ENCODE assay signal across 17 cellular contexts in genomic region chr4:183801460-183802168, GRCh38.
DNase-seq lines count a peak whose midpoint lies in the region; TF ChIP-seq lines count a peak whose summit lies in the region.
"Had no signal": no experiment of that assay in that cellular context is flagged by ENCODE, and none has a peak within 500 bp of the region (broad histone marks: within the 10 kb centered on the region; RNA-seq: fewer than 3 reads in every experiment).

No MANE protein-coding gene starts in this region.

- H3K4me2 ChIP-seq in mesendoderm (ENCODE audit: low read length) = no peak overlapping the region
- H3K4me2 ChIP-seq: KMS-11 had no signal

- no peak overlapping the region for H3K27ac Mint-ChIP-seq in endodermal cell
- H3K27ac Mint-ChIP-seq: CD4-positive, alpha-beta T cell had no signal

- H3K27me3 Mint-ChIP-seq in endodermal cell (ENCODE audit: insufficient read depth) = peaks cover 45% of the 10 kb centered on the region

- intact Hi-C loops in uterus (cut with DNase I; ENCODE audit: low total_unique reads) = no loop called here

- no peak overlapping the region for H2BK5ac ChIP-seq in mesendoderm (ENCODE audit: low read length)

- H4K5ac ChIP-seq in mesendoderm (ENCODE audit: low read length) = no peak overlapping the region

- no peak overlapping the region for H2AK5ac ChIP-seq in mesendoderm (ENCODE audit: low read length)

- H3K27ac ChIP-seq in endodermal cell (ENCODE audit: low read depth, low read length) (no peak overlapping the region), mesendoderm (ENCODE audit: low read depth, low read length) (no peak overlapping the region), uterus (no peak overlapping the region)
- H3K27ac ChIP-seq: KMS-11 had no signal

- peak; percentile 80 for DNase-seq in DMS79 treated with DMSO at 0.1 percent for 48 hours (lab: John Stamatoyannopoulos, UW)
- peak; percentile 28 to 40 for DNase-seq in NCI-H187 (lab: John Stamatoyannopoulos, UW)
- DNase-seq in endodermal cell = peak; percentile 83
- peak; percentile 37 for DNase-seq in mesendoderm
- no peak for DNase-seq in stimulated activated CD4-positive, alpha-beta T cell treated with anti-CD3 and anti-CD28 coated beads, Interleukin-2, amount 100 ng/mL, for 24 hours
- DNase-seq in germinal center (ENCODE audit: low spot score) = no peak
- no peak for DNase-seq in uterus
- DNase-seq in NCI-H1048 (lab: John Stamatoyannopoulos, UW) = no peak
- DNase-seq: Calu3; CD4-positive, alpha-beta T cell; NCI-H1417 treated with DMSO at 0.1 percent for 48 hours; NCI-H2081 treated with DMSO at 0.1 percent for 48 hours; NCI-H2227 treated with DMSO at 0.1 percent for 48 hours; NCI-H510A treated with DMSO at 0.1 percent for 48 hours; NCI-H774 had no signal

- H3K4me3 ChIP-seq in endodermal cell (ENCODE audit: low read length) (no peak overlapping the region), mesendoderm (ENCODE audit: low read length) (no peak overlapping the region), uterus (no peak overlapping the region)
- H3K4me3 ChIP-seq: HAP-1 had no signal

- H3K23ac ChIP-seq in mesendoderm (ENCODE audit: low read length) = no peak overlapping the region

- H3K27me3 ChIP-seq in endodermal cell (ENCODE audit: control insufficient read depth, insufficient read depth, low read length, poor library complexity, severe bottlenecking) = peaks cover 48% of the 10 kb centered on the region
- peaks cover 6% of the 10 kb centered on the region for H3K27me3 ChIP-seq in mesendoderm (ENCODE audit: insufficient read depth, low read length, poor library complexity)
- H3K27me3 ChIP-seq in uterus = peaks cover 0 to 6% of the 10 kb centered on the region in 2 donors

- no peaks in the 10 kb centered on the region for H3K79me2 ChIP-seq in mesendoderm (ENCODE audit: control insufficient read depth, insufficient read depth, low read length)

- H3K9me3 Mint-ChIP-seq in endodermal cell = no peaks in the 10 kb centered on the region
- H3K9me3 Mint-ChIP-seq: CD4-positive, alpha-beta T cell had no signal

- TF ChIP-seq POLR2A in uterus (IDR thresholded peaks at IDR 0.05) = no peak

- no peak overlapping the region for H3K18ac ChIP-seq in mesendoderm (ENCODE audit: low read length)

- H3K9ac ChIP-seq in endodermal cell (ENCODE audit: extremely low read depth, low read length, poor library complexity, severe bottlenecking) = no peak overlapping the region
- H3K9ac ChIP-seq in mesendoderm (ENCODE audit: low read length) = no peak overlapping the region
- H3K9ac ChIP-seq: KMS-11 had no signal

- H3K36me3 Mint-ChIP-seq in endodermal cell (ENCODE audit: low read depth) = no peaks in the 10 kb centered on the region

- 65 to 81% methylated on average over 6 to 8 of the region's 8 CpGs for WGBS in endodermal cell (ENCODE audit: insufficient coverage in 1 of 2, insufficient read length in 1 of 2), 2 experiments
- no CpG with 5 or more reads among the region's 8 CpGs for WGBS in mesendoderm (ENCODE audit: extremely low coverage, insufficient coverage, low lambda C conversion rate)

- H4K8ac ChIP-seq in mesendoderm (ENCODE audit: low read depth, low read length) = no peak overlapping the region

- H3K4me1 Mint-ChIP-seq in endodermal cell = peaks cover 26% of the 10 kb centered on the region

- no peak overlapping the region for H2BK120ac ChIP-seq in mesendoderm (ENCODE audit: low read depth, low read length)

- TF ChIP-seq CTCF in endodermal cell (conservative IDR thresholded peaks at IDR 0.05) (no peak), uterus (IDR thresholded peaks at IDR 0.05) (no peak)

- no peak overlapping the region for H3K4ac ChIP-seq in mesendoderm (ENCODE audit: low read depth, low read length)

- H3K9me3 ChIP-seq in endodermal cell (ENCODE audit: control insufficient read depth, low read length) (no peaks in the 10 kb centered on the region), uterus (no peaks in the 10 kb centered on the region)
- H3K9me3 ChIP-seq: HAP-1 had no signal

- H3K4me1 ChIP-seq in endodermal cell (ENCODE audit: control insufficient read depth, insufficient read depth, low read length) (no peaks in the 10 kb centered on the region), mesendoderm (ENCODE audit: control insufficient read depth, low read depth, low read length) (no peaks in the 10 kb centered on the region), uterus (peaks cover 0 to 17% of the 10 kb centered on the region in 2 donors)

- H2BK15ac ChIP-seq in mesendoderm (replicated peaks; ENCODE audit: low read depth) = no peak overlapping the region

- H3K36me3 ChIP-seq in endodermal cell (ENCODE audit: control insufficient read depth, insufficient read depth, low read length) (no peaks in the 10 kb centered on the region), mesendoderm (ENCODE audit: control insufficient read depth, insufficient read depth, low read length) (no peaks in the 10 kb centered on the region), uterus (no peaks in the 10 kb centered on the region)
- H3K36me3 ChIP-seq: HAP-1 had no signal

- H3K56ac ChIP-seq in mesendoderm (ENCODE audit: low read length) = no peak overlapping the region

- no peak overlapping the region for H3K4me3 Mint-ChIP-seq in endodermal cell
- H3K4me3 Mint-ChIP-seq: CD4-positive, alpha-beta T cell had no signal

- no peaks in the 10 kb centered on the region for H3K79me1 ChIP-seq in mesendoderm (ENCODE audit: low read length)

Comparison
In these comparisons a context has a peak if more than half of its experiments do, and no peak if none do; other contexts are left out.
1. DNase-seq: peak in DMS79 treated with DMSO at 0.1 percent for 48 hours (single experiment), NCI-H187 (2 of 2), endodermal cell (single experiment) and mesendoderm (single experiment); none in stimulated activated CD4-positive, alpha-beta T cell treated with anti-CD3 and anti-CD28 coated beads, Interleukin-2, amount 100 ng/mL, for 24 hours (0 of 2), germinal center (single experiment), uterus (0 of 2) and NCI-H1048 (single experiment).